Comparison of ENCODE assay signal across 8 cellular contexts in the genomic region with DNA sequence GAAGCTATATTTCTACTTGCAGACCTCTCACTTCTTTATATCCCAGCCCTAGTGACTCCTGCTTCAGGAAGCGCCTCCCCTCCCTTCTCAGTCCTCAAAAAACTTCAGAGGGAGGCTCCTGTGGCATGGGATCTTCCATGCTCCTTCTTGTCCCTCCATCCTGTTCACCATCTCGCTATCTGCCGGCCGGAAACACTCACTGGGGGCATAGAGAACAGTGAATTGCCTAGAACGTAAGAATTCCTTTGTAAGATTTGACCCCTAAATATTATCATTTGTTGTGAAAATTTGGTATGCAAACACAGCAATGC.
A peak's percentile ranks its signal among the peaks of the same experiment; 100 is the strongest.
DNase-seq lines count a peak whose midpoint lies in the region; ATAC-seq lines count a peak whose summit lies in the region.

No MANE protein-coding gene starts in this region.

- no peaks in the 10 kb centered on the region for H3K36me3 Mint-ChIP-seq in T-helper 1 cell treated with Interleukin-12 subunit alpha and Interleukin-12 subunit beta and Interleukin-4 antibody, amounts not matched to agents 30 μg/mL and 1 μg/mL, for 36 hours (ENCODE audit: low read depth)
- peaks cover 3% of the 10 kb centered on the region for H3K36me3 Mint-ChIP-seq in activated CD8-positive, alpha-beta T cell treated with anti-CD3 and anti-CD28 coated beads, Interleukin-2, amount 10 ng/mL, durations not matched to agents 7 days and 5 days (ENCODE audit: low read depth)

- H3K27ac ChIP-seq in stomach smooth muscle (ENCODE audit: low read length), result peak overlapping the region; percentile 88

- peaks cover 3% of the 10 kb centered on the region for H3K9me3 Mint-ChIP-seq in T-helper 1 cell treated with Interleukin-12 subunit alpha and Interleukin-12 subunit beta and Interleukin-4 antibody, amounts not matched to agents 30 μg/mL and 1 μg/mL, for 36 hours
- H3K9me3 Mint-ChIP-seq in activated CD8-positive, alpha-beta T cell treated with anti-CD3 and anti-CD28 coated beads, Interleukin-2, amount 10 ng/mL, durations not matched to agents 7 days and 5 days (ENCODE audit: insufficient read depth), result no peaks in the 10 kb centered on the region

- CTCF ChIA-PET in activated CD8-positive, alpha-beta T cell treated with anti-CD3 and anti-CD28 coated beads, Interleukin-2, amount 10 ng/mL, durations not matched to agents 7 days and 5 days (lab: Charles Lee), result interaction anchor here (1.1 kb wide), 1 partner anchor 148 kb away, joined by 3 read pairs; no protein-coding TSS in a partner anchor

- H3K27ac Mint-ChIP-seq in T-helper 1 cell treated with Interleukin-12 subunit alpha and Interleukin-12 subunit beta and Interleukin-4 antibody, amounts not matched to agents 30 μg/mL and 1 μg/mL, for 36 hours, result peak overlapping the region; percentile 91
- H3K27ac Mint-ChIP-seq in activated CD8-positive, alpha-beta T cell treated with anti-CD3 and anti-CD28 coated beads, Interleukin-2, amount 10 ng/mL, durations not matched to agents 7 days and 5 days, result peak overlapping the region; percentile 86

- H3K4me3 ChIP-seq in iPS-18c (ENCODE audit: insufficient read depth, low read depth, low read length) (peak overlapping the region; percentile 55), stomach smooth muscle (ENCODE audit: low read length in 2 of 2) (peak overlapping the region in 1 of 2 donors; percentile 47)

- no peak for ATAC-seq in activated CD8-positive, alpha-beta T cell treated with anti-CD3 and anti-CD28 coated beads, Interleukin-2, amount 10 ng/mL, durations not matched to agents 7 days and 5 days

- H3K9me3 ChIP-seq in iPS-18c (ENCODE audit: control insufficient read depth, insufficient read depth, low read length) (no peaks in the 10 kb centered on the region), stomach smooth muscle (ENCODE audit: control insufficient read depth in 2 of 2, low read length in 2 of 2) (no peaks in the 10 kb centered on the region)

- H3K4me1 ChIP-seq in stomach smooth muscle (ENCODE audit: control insufficient read depth, insufficient read depth, low read length), result peaks cover 12% of the 10 kb centered on the region

- no peaks in the 10 kb centered on the region for H3K36me3 ChIP-seq in stomach smooth muscle (ENCODE audit: control insufficient read depth in 2 of 2, insufficient read depth in 2 of 2, low read length in 2 of 2)

- DNase-seq in T-helper 1 cell (no peak), GF-D8 (lab: John Stamatoyannopoulos, UW) (no peak), DMS114 treated with DMSO at 0.1 percent for 48 hours (lab: John Stamatoyannopoulos, UW; ENCODE audit: unreplicated experiment) (no peak), NCI-H128 (lab: John Stamatoyannopoulos, UW; ENCODE audit: unreplicated experiment) (no peak)
- no peak for DNase-seq in activated CD8-positive, alpha-beta T cell treated with anti-CD3 and anti-CD28 coated beads, Interleukin-2, amount 10 ng/mL, durations not matched to agents 7 days and 5 days

- no peaks in the 10 kb centered on the region for H3K27me3 ChIP-seq in stomach smooth muscle (ENCODE audit: control insufficient read depth in 1 of 2, insufficient read depth in 2 of 2, low read length in 2 of 2)

- peaks cover 13% of the 10 kb centered on the region for H3K27me3 Mint-ChIP-seq in T-helper 1 cell treated with Interleukin-12 subunit alpha and Interleukin-12 subunit beta and Interleukin-4 antibody, amounts not matched to agents 30 μg/mL and 1 μg/mL, for 36 hours (ENCODE audit: low read depth)
- H3K27me3 Mint-ChIP-seq in activated CD8-positive, alpha-beta T cell treated with anti-CD3 and anti-CD28 coated beads, Interleukin-2, amount 10 ng/mL, durations not matched to agents 7 days and 5 days (ENCODE audit: low read depth), result peaks cover 10% of the 10 kb centered on the region

- H3K4me1 Mint-ChIP-seq in T-helper 1 cell treated with Interleukin-12 subunit alpha and Interleukin-12 subunit beta and Interleukin-4 antibody, amounts not matched to agents 30 μg/mL and 1 μg/mL, for 36 hours (ENCODE audit: low read depth), result peaks cover 18% of the 10 kb centered on the region
- H3K4me1 Mint-ChIP-seq in activated CD8-positive, alpha-beta T cell treated with anti-CD3 and anti-CD28 coated beads, Interleukin-2, amount 10 ng/mL, durations not matched to agents 7 days and 5 days (ENCODE audit: low read depth), result peaks cover 17% of the 10 kb centered on the region

- H3K4me3 Mint-ChIP-seq in T-helper 1 cell treated with Interleukin-12 subunit alpha and Interleukin-12 subunit beta and Interleukin-4 antibody, amounts not matched to agents 30 μg/mL and 1 μg/mL, for 36 hours, result peak overlapping the region; percentile 89
- H3K4me3 Mint-ChIP-seq in activated CD8-positive, alpha-beta T cell treated with anti-CD3 and anti-CD28 coated beads, Interleukin-2, amount 10 ng/mL, durations not matched to agents 7 days and 5 days, result peak overlapping the region; percentile 79

- H3K9ac ChIP-seq in stomach smooth muscle (ENCODE audit: low read length in 2 of 2), result no peak overlapping the region

- POLR2A ChIA-PET in activated CD8-positive, alpha-beta T cell treated with anti-CD3 and anti-CD28 coated beads, Interleukin-2, amount 10 ng/mL, durations not matched to agents 7 days and 5 days (lab: Charles Lee), result no interaction called here
